Comparison of ENCODE assay signal across 8 cellular contexts in genomic region chr3:161854232-161854771, GRCh38.
DNase-seq lines count a peak whose midpoint lies in the region; ATAC-seq, FAIRE-seq and TF ChIP-seq lines count a peak whose summit lies in the region.

No MANE protein-coding gene starts in this region.

- H3K4me1 ChIP-seq in A549: no peaks in the 10 kb centered on the region
- H3K4me1 ChIP-seq in Panc1 (ENCODE audit: control insufficient read depth, insufficient read depth, low read length): no peaks in the 10 kb centered on the region
- no peaks in the 10 kb centered on the region for H3K4me1 ChIP-seq in prostate gland (replicated peaks)

- H3K27ac ChIP-seq in A549 (no peak overlapping the region), Panc1 (ENCODE audit: low read length) (no peak overlapping the region), prostate gland (no peak overlapping the region)

- H3K36me3 ChIP-seq in Panc1 (ENCODE audit: control insufficient read depth, insufficient read depth, low read length): no peaks in the 10 kb centered on the region
- H3K36me3 ChIP-seq in prostate gland: no peaks in the 10 kb centered on the region

- intact Hi-C loops in Panc1 (cut with micrococcal nuclease; ENCODE audit: unreplicated experiment): loop anchor here (10.0 kb wide), 1 partner anchor 290 kb away; no protein-coding TSS in a partner anchor
- intact Hi-C loops in prostate gland (cut with DNase I): no loop called here

- FAIRE-seq in A549 (lab: Jason Lieb, UNC): no peak

- TF ChIP-seq RAD21 in A549 (conservative IDR thresholded peaks at IDR 0.05 in 1 of 2, IDR thresholded peaks at IDR 0.05 in 1 of 2): 0 out of 5 replicates have a peak, but pooled peaks of 1 of the 2 experiments have one; percentile 10

- in situ Hi-C loops in Panc1 (cut with HindIII; ENCODE audit: low pct_unique_long_range_greater_than_20kb, low sequenced_read_pairs): no loop called here

- CTCF ChIA-PET in A549 (lab: Yijun Ruan, JAX) (interaction anchor here (1.6 kb wide), 1 partner anchor 12 kb away, joined by 4 read pairs; no protein-coding TSS in a partner anchor), Panc1 (lab: Charles Lee) (no interaction called here)

- H3K4me3 ChIP-seq in A549: no peak overlapping the region
- no peak overlapping the region for H3K4me3 ChIP-seq in GM12875 (ENCODE audit: low read depth, low read length)
- no peak overlapping the region for H3K4me3 ChIP-seq in Panc1 (ENCODE audit: low read depth in 2 of 2, low read length in 2 of 2)
- no peak overlapping the region for H3K4me3 ChIP-seq in prostate gland

- TF ChIP-seq CTCF in A549 (IDR thresholded peaks at IDR 0.05) (no peak), GM12875 (IDR thresholded peaks at IDR 0.05; ENCODE audit: borderline replicate concordance, insufficient read depth, low read depth, low read length) (peak; percentile 60), Panc1 (IDR thresholded peaks at IDR 0.05) (peak; percentile 46), prostate gland (IDR thresholded peaks at IDR 0.05) (no peak)

- TF ChIP-seq POLR2A in A549 (IDR thresholded peaks at IDR 0.05; ENCODE audit: low read length): no peak
- TF ChIP-seq POLR2A in prostate gland (IDR thresholded peaks at IDR 0.05): no peak

- no peak for TF ChIP-seq EP300 in A549 (IDR thresholded peaks at IDR 0.05)

- 73% methylated on average over 6 of the region's 7 CpGs for WGBS in A549 (ENCODE audit: missing lambda C conversion rate)
- 82% methylated on average over 7 of the region's 7 CpGs for WGBS in prostate gland

- ATAC-seq in A549: peak in 1 of 2 experiments; percentile 66; a peak in 3 of 6 replicates
- peak; percentile 47 for ATAC-seq in HG03066 (IDR thresholded peaks at IDR 0.05; ENCODE audit: low read depth, unreplicated experiment)
- no peak for ATAC-seq in Panc1

- BruUV-seq in Panc1 (replicated peaks; lab: Mats Ljungman, UMichigan): no TSS peak

- no peak overlapping the region for H3K4me2 ChIP-seq in A549

- H3K9me3 ChIP-seq in A549 (no peaks in the 10 kb centered on the region), Panc1 (ENCODE audit: control insufficient read depth, insufficient read depth, low read depth, low read length) (no peaks in the 10 kb centered on the region), prostate gland (no peaks in the 10 kb centered on the region)

- H3K27me3 ChIP-seq in Panc1 (ENCODE audit: control insufficient read depth, insufficient read depth, low read length): no peaks in the 10 kb centered on the region
- H3K27me3 ChIP-seq in prostate gland (replicated peaks; ENCODE audit: insufficient read depth): no peaks in the 10 kb centered on the region

- DNase-seq in A549 (ENCODE audit: low read depth in 1 of 2, low spot score in 1 of 2): peak in 1 of 2 experiments; percentile 73
- no peak for DNase-seq in Panc1 (ENCODE audit: low read depth, low spot score)
- peak; percentile 24 for DNase-seq in foreskin melanocyte
- DNase-seq in dedifferentiated amniotic fluid mesenchymal stem cell (ENCODE audit: extremely low spot score): no peak
- DNase-seq in prostate gland (ENCODE audit: low spot score): no peak
- no peak for DNase-seq in amygdala (lab: John Stamatoyannopoulos, UW)

- POLR2A ChIA-PET in A549 (lab: Yijun Ruan, JAX): no interaction called here
- POLR2A ChIA-PET in Panc1 (lab: Charles Lee): no interaction called here

TF ChIP-seq in A549, 52 proteins besides CTCF, POLR2A, EP300 and RAD21:
- TF ChIP-seq FOXS1 (CRISPR knock-in tag; IDR thresholded peaks at IDR 0.05) (no peak), HOXB13 (CRISPR knock-in tag; IDR thresholded peaks at IDR 0.05; ENCODE audit: low read depth) (no peak), MAFK (IDR thresholded peaks at IDR 0.05; ENCODE audit: partially characterized antibody) (no peak), HDAC2 (IDR thresholded peaks at IDR 0.05) (no peak), FOSL2 (IDR thresholded peaks at IDR 0.05) (no peak), FOSL2 (CRISPR knock-in tag; IDR thresholded peaks at IDR 0.05) (peak; percentile 43)
TF ChIP-seq in A549: peak in this region for 1.

Comparison
In these comparisons a context has a peak if more than half of its experiments do, and no peak if none do; other contexts are left out.
1. CTCF ChIP-seq: peak in GM12875 (single experiment) and Panc1 (single experiment); none in A549 (single experiment) and prostate gland (0 of 4).